Comparison of ENCODE assay signal across 35 cellular contexts in genomic region chr6:119891206-119891605, GRCh38.
"Had no signal": no experiment of that assay in that cellular context is flagged by ENCODE, and none has a peak within 500 bp of the region (broad histone marks: within the 10 kb centered on the region; RNA-seq: fewer than 3 reads in every experiment).

No MANE protein-coding gene starts in this region.

- H3K4me1 ChIP-seq: adrenal gland had no signal

- H3K4me3 Mint-ChIP-seq: activated B cell treated with CpG ODN at 0.5 μM for 24 hours; activated CD4-positive, alpha-beta memory T cell treated with anti-CD3 and anti-CD28 coated beads, Interleukin-2, amount 10 ng/mL, durations not matched to agents 7 days and 5 days; activated CD4-positive, alpha-beta T cell treated with anti-CD3 and anti-CD28 coated beads, Interleukin-2, amount 10 ng/mL, durations not matched to agents 7 days and 5 days; activated CD8-positive, alpha-beta memory T cell treated with anti-CD3 and anti-CD28 coated beads, Interleukin-2, amount 10 ng/mL, durations not matched to agents 7 days and 5 days; activated CD8-positive, alpha-beta T cell treated with anti-CD3 and anti-CD28 coated beads, Interleukin-2, amount 10 ng/mL, durations not matched to agents 7 days and 5 days; activated naive CD8-positive, alpha-beta T cell treated with anti-CD3 and anti-CD28 coated beads for 36 hours; activated T-cell treated with anti-CD3 and anti-CD28 coated beads, Interleukin-2, amount 50 U/mL, for 24 hours; brain; central memory CD8-positive, alpha-beta T cell; T-helper 1 cell treated with Interleukin-12 subunit alpha and Interleukin-12 subunit beta and Interleukin-4 antibody, amounts not matched to agents 30 μg/mL and 1 μg/mL, for 36 hours; T-helper 2 cell treated with Interferon-gamma antibody and Interleukin-4, amounts not matched to agents 5 μg/mL and 100 μg/mL, for 36 hours had no signal

- FAIRE-seq: astrocyte, TTC549 had no signal

- H3K4me3 ChIP-seq: adrenal gland, cardiac muscle cell had no signal

- ATAC-seq: activated CD8-positive, alpha-beta memory T cell treated with anti-CD3 and anti-CD28 coated beads, Interleukin-2, amount 10 ng/mL, durations not matched to agents 7 days and 5 days; activated CD8-positive, alpha-beta T cell treated with anti-CD3 and anti-CD28 coated beads, Interleukin-2, amount 10 ng/mL, durations not matched to agents 7 days and 5 days; activated naive CD4-positive, alpha-beta T cell treated with anti-CD3 and anti-CD28 coated beads, Interleukin-2, amount 50 U/mL, for 72 hours had no signal

- H3K4me1 Mint-ChIP-seq: activated B cell treated with CpG ODN at 0.5 μM for 24 hours; activated CD4-positive, alpha-beta memory T cell treated with anti-CD3 and anti-CD28 coated beads, Interleukin-2, amount 10 ng/mL, durations not matched to agents 7 days and 5 days; activated CD4-positive, alpha-beta T cell treated with anti-CD3 and anti-CD28 coated beads, Interleukin-2, amount 10 ng/mL, durations not matched to agents 7 days and 5 days; activated CD8-positive, alpha-beta memory T cell treated with anti-CD3 and anti-CD28 coated beads, Interleukin-2, amount 10 ng/mL, durations not matched to agents 7 days and 5 days; activated naive CD8-positive, alpha-beta T cell treated with anti-CD3 and anti-CD28 coated beads for 36 hours; brain; central memory CD8-positive, alpha-beta T cell had no signal

- H3K27ac Mint-ChIP-seq: activated B cell treated with CpG ODN at 0.5 μM for 24 hours; activated CD4-positive, alpha-beta memory T cell treated with anti-CD3 and anti-CD28 coated beads, Interleukin-2, amount 10 ng/mL, durations not matched to agents 7 days and 5 days; activated CD4-positive, alpha-beta T cell treated with anti-CD3 and anti-CD28 coated beads, Interleukin-2, amount 10 ng/mL, durations not matched to agents 7 days and 5 days; activated CD8-positive, alpha-beta memory T cell treated with anti-CD3 and anti-CD28 coated beads, Interleukin-2, amount 10 ng/mL, durations not matched to agents 7 days and 5 days; activated CD8-positive, alpha-beta T cell treated with anti-CD3 and anti-CD28 coated beads, Interleukin-2, amount 10 ng/mL, durations not matched to agents 7 days and 5 days; activated naive CD4-positive, alpha-beta T cell treated with anti-CD3 and anti-CD28 coated beads, Interleukin-2, amount 50 U/mL, for 72 hours; activated naive CD8-positive, alpha-beta T cell treated with anti-CD3 and anti-CD28 coated beads for 36 hours; activated T-cell treated with anti-CD3 and anti-CD28 coated beads, Interleukin-2, amount 50 U/mL, for 24 hours; activated T-helper 2 cell treated with anti-CD3 and anti-CD28 coated beads, Interferon-gamma antibody, Interleukin-2, Interleukin-4, amounts not matched to agents 10 μg/mL and 5 μg/mL and 100 μg/mL, durations not matched to agents 14 hours and 24 hours and 36 hours; brain; T-helper 1 cell treated with Interleukin-12 subunit alpha and Interleukin-12 subunit beta and Interleukin-4 antibody, amounts not matched to agents 30 μg/mL and 1 μg/mL, for 36 hours; T-helper 2 cell treated with Interferon-gamma antibody and Interleukin-4, amounts not matched to agents 5 μg/mL and 100 μg/mL, for 36 hours had no signal

- H3K36me3 Mint-ChIP-seq: activated CD8-positive, alpha-beta memory T cell treated with anti-CD3 and anti-CD28 coated beads, Interleukin-2, amount 10 ng/mL, durations not matched to agents 7 days and 5 days; activated naive CD4-positive, alpha-beta T cell treated with anti-CD3 and anti-CD28 coated beads, Interleukin-2, amount 50 U/mL, for 72 hours; activated naive CD8-positive, alpha-beta T cell treated with anti-CD3 and anti-CD28 coated beads for 36 hours; brain had no signal

- H3K27me3 Mint-ChIP-seq: activated B cell treated with CpG ODN at 0.5 μM for 24 hours; activated CD4-positive, alpha-beta memory T cell treated with anti-CD3 and anti-CD28 coated beads, Interleukin-2, amount 10 ng/mL, durations not matched to agents 7 days and 5 days; activated CD4-positive, alpha-beta T cell treated with anti-CD3 and anti-CD28 coated beads, Interleukin-2, amount 10 ng/mL, durations not matched to agents 7 days and 5 days; activated CD8-positive, alpha-beta memory T cell treated with anti-CD3 and anti-CD28 coated beads, Interleukin-2, amount 10 ng/mL, durations not matched to agents 7 days and 5 days; activated naive CD8-positive, alpha-beta T cell treated with anti-CD3 and anti-CD28 coated beads for 36 hours; activated T-cell treated with anti-CD3 and anti-CD28 coated beads, Interleukin-2, amount 50 U/mL, for 24 hours; brain had no signal

- DNase-seq: activated B cell treated with CpG ODN at 0.5 μM for 24 hours; activated CD4-positive, alpha-beta memory T cell treated with anti-CD3 and anti-CD28 coated beads, Interleukin-2, amount 10 ng/mL, durations not matched to agents 7 days and 5 days; activated CD4-positive, alpha-beta T cell treated with anti-CD3 and anti-CD28 coated beads for 48 hours; activated CD4-positive, alpha-beta T cell treated with anti-CD3 and anti-CD28 coated beads, Interleukin-2, amount 10 ng/mL, durations not matched to agents 7 days and 5 days; activated CD4-positive, alpha-beta T cell treated with anti-CD3 and anti-CD28 coated beads, Interleukin-2, amount 50 U/mL, for 48 hours; activated CD4-positive, CD25-positive, alpha-beta regulatory T cell treated with anti-CD3 and anti-CD28 coated beads, Interleukin-2, amount 50 U/mL, for 72 hours; activated CD8-positive, alpha-beta memory T cell treated with anti-CD3 and anti-CD28 coated beads for 24 hours; activated CD8-positive, alpha-beta memory T cell treated with anti-CD3 and anti-CD28 coated beads, Interleukin-2, amount 10 ng/mL, durations not matched to agents 7 days and 5 days; activated CD8-positive, alpha-beta memory T cell treated with anti-CD3 and anti-CD28 coated beads, Interleukin-2, amount 50 U/mL, for 48 hours; activated CD8-positive, alpha-beta T cell treated with anti-CD3 and anti-CD28 coated beads, Interleukin-2, amount 10 ng/mL, durations not matched to agents 7 days and 5 days; activated effector memory CD4-positive, alpha-beta T cell treated with Interleukin-2 at 50 U/mL for 16 hours; activated gamma-delta T cell; activated naive CD4-positive, alpha-beta T cell treated with anti-CD3 and anti-CD28 coated beads, Interleukin-2, amount 50 U/mL, for 16 hours; activated naive CD4-positive, alpha-beta T cell treated with Interleukin-2 at 50 U/mL for 16 hours; activated naive CD8-positive, alpha-beta T cell treated with anti-CD3 and anti-CD28 coated beads for 36 hours; activated T-cell treated with anti-CD3 and anti-CD28 coated beads, Interleukin-2, amount 50 U/mL, for 24 hours; activated T-cell treated with anti-CD3 and anti-CD28 coated beads, Interleukin-2, amount 50 U/mL, for 48 hours; amniotic stem cell; aorta; caudate nucleus; cerebellar nuclear complex; T-helper 1 cell; T-helper 2 cell; T-helper 9 cell had no signal

- H3K36me3 ChIP-seq: adrenal gland, cardiac muscle cell had no signal

- H3K9me3 Mint-ChIP-seq: activated B cell treated with CpG ODN at 0.5 μM for 24 hours; activated CD4-positive, alpha-beta memory T cell treated with anti-CD3 and anti-CD28 coated beads, Interleukin-2, amount 10 ng/mL, durations not matched to agents 7 days and 5 days; activated CD4-positive, alpha-beta T cell treated with anti-CD3 and anti-CD28 coated beads, Interleukin-2, amount 10 ng/mL, durations not matched to agents 7 days and 5 days; activated naive CD4-positive, alpha-beta T cell treated with anti-CD3 and anti-CD28 coated beads, Interleukin-2, amount 50 U/mL, for 72 hours; activated naive CD8-positive, alpha-beta T cell treated with anti-CD3 and anti-CD28 coated beads for 36 hours; activated T-cell treated with anti-CD3 and anti-CD28 coated beads, Interleukin-2, amount 50 U/mL, for 24 hours; activated T-helper 2 cell treated with anti-CD3 and anti-CD28 coated beads, Interferon-gamma antibody, Interleukin-2, Interleukin-4, amounts not matched to agents 10 μg/mL and 5 μg/mL and 100 μg/mL, durations not matched to agents 14 hours and 24 hours and 36 hours; brain; central memory CD8-positive, alpha-beta T cell; T-helper 1 cell treated with Interleukin-12 subunit alpha and Interleukin-12 subunit beta and Interleukin-4 antibody, amounts not matched to agents 30 μg/mL and 1 μg/mL, for 36 hours; T-helper 2 cell treated with Interferon-gamma antibody and Interleukin-4, amounts not matched to agents 5 μg/mL and 100 μg/mL, for 36 hours had no signal

- H3K27me3 ChIP-seq: adrenal gland, cardiac muscle cell had no signal

- H3K27ac ChIP-seq: adrenal gland, cardiac muscle cell, VCaP had no signal

- H3K9me3 ChIP-seq: adrenal gland had no signal
